Comparison of ENCODE assay signal across 16 cellular contexts in the genomic region with DNA sequence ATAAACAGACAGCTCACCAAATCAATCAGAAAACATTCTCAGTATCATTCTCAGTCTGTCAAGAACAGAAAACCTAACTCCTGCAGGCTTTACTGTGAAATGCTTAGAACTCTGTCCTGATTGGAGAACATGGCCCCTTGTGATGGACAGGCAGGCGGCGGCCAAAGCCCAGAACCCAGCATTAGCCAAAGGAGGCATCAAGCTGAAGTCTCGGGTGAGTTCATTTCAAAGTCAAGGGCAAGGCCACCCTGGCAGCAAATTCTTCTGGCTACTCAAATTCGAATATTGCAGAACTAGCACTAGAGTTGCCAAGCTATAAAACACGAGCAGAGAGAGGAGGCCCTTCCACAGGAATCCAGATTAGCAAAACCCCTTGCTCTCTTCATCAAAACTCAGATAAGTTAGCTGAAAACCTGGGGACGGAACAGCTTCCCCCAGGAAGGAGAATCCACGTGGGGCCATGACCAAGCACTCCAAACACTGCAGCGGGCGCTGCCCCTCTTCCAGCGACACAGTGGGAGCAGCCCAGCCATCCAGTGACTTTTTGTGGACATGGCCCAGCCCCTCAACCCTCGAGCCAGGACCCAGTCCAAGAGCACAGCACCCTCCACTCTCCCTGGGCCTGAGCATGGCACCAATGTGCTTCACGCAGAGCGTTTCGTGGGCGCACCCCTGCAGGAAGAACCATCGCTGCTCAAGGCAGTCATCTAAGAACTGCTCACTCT.
DNase-seq lines count a peak whose midpoint lies in the region; ATAC-seq and TF ChIP-seq lines count a peak whose summit lies in the region.
"Had no signal": no experiment of that assay in that cellular context is flagged by ENCODE, and none has a peak within 500 bp of the region (broad histone marks: within the 10 kb centered on the region; RNA-seq: fewer than 3 reads in every experiment).

No MANE protein-coding gene starts in this region.

- peak overlapping the region; percentile 79 for H3K27ac Mint-ChIP-seq in neural progenitor cell
- H3K27ac Mint-ChIP-seq: activated naive CD4-positive, alpha-beta T cell treated with anti-CD3 and anti-CD28 coated beads for 36 hours had no signal

- H3K9me3 Mint-ChIP-seq in neural progenitor cell, result no peaks in the 10 kb centered on the region
- H3K9me3 Mint-ChIP-seq: activated naive CD4-positive, alpha-beta T cell treated with anti-CD3 and anti-CD28 coated beads for 36 hours had no signal

- no peak for TF ChIP-seq POLR2A in esophagus squamous epithelium (IDR thresholded peaks at IDR 0.05)

- peaks cover 93% of the 10 kb centered on the region for H4K20me1 ChIP-seq in neural progenitor cell (ENCODE audit: low read depth)

- TF ChIP-seq CTCF in esophagus squamous epithelium (IDR thresholded peaks at IDR 0.05) (no peak), neural progenitor cell (IDR thresholded peaks at IDR 0.05) (no peak)

- H3K27ac ChIP-seq in esophagus squamous epithelium (peak overlapping the region; percentile 27 to 86 (median 62)), neural progenitor cell (no peak overlapping the region)

- H3K27me3 ChIP-seq in esophagus squamous epithelium, result no peaks in the 10 kb centered on the region
- no peaks in the 10 kb centered on the region for H3K27me3 ChIP-seq in neural progenitor cell

- H3K4me3 ChIP-seq in esophagus squamous epithelium (no peak overlapping the region), neural progenitor cell (no peak overlapping the region)

- no peak overlapping the region for H3K4me3 Mint-ChIP-seq in neural progenitor cell
- H3K4me3 Mint-ChIP-seq: activated naive CD4-positive, alpha-beta T cell treated with anti-CD3 and anti-CD28 coated beads for 36 hours had no signal

- 82 to 100% methylated on average over 2 to 5 of the region's 16 CpGs for WGBS in esophagus squamous epithelium, 2 donors

- peaks cover 5% of the 10 kb centered on the region for H3F3A ChIP-seq in neural progenitor cell (ENCODE audit: low read depth)

- H3K79me2 ChIP-seq in neural progenitor cell (ENCODE audit: low read depth), result peaks cover 75% of the 10 kb centered on the region

- intact Hi-C loops in cardiac septum (cut with DNase I) (no loop called here), Right ventricle myocardium inferior (cut with DNase I) (no loop called here), esophagus squamous epithelium (cut with DNase I) (no loop called here)

- peaks cover 64% of the 10 kb centered on the region for H3K4me1 Mint-ChIP-seq in neural progenitor cell

- ATAC-seq in Right ventricle myocardium inferior, result no peak
- ATAC-seq in HG02571 (IDR thresholded peaks at IDR 0.05; ENCODE audit: unreplicated experiment), result no peak
- ATAC-seq: HepG2, Panc1 had no signal

- no peaks in the 10 kb centered on the region for H3K27me3 Mint-ChIP-seq in neural progenitor cell (ENCODE audit: insufficient read depth, low read depth)

- no peak overlapping the region for H2AFZ ChIP-seq in neural progenitor cell (replicated peaks)

- no peak overlapping the region for H3K9ac ChIP-seq in neural progenitor cell

- peaks cover 3 to 98% (median 42%) of the 10 kb centered on the region in 3 donors for H3K4me1 ChIP-seq in esophagus squamous epithelium
- H3K4me1 ChIP-seq in neural progenitor cell, result peaks cover 34% of the 10 kb centered on the region

- H3K4me2 ChIP-seq in neural progenitor cell, result no peak overlapping the region

- H3K9me3 ChIP-seq in esophagus squamous epithelium (no peaks in the 10 kb centered on the region), neural progenitor cell (ENCODE audit: low read depth) (no peaks in the 10 kb centered on the region)

- DNase-seq in cardiac septum (ENCODE audit: low spot score), result peak; percentile 66
- no peak for DNase-seq in Right ventricle myocardium inferior (ENCODE audit: missing footprints)
- no peak for DNase-seq in esophagus squamous epithelium (lab: John Stamatoyannopoulos, UW)
- no peak for DNase-seq in neural progenitor cell (ENCODE audit: low spot score)
- no peak for DNase-seq in AG08395 (ENCODE audit: low spot score)
- no peak for DNase-seq in activated gamma-delta T cell (lab: John Stamatoyannopoulos, UW)
- no peak for DNase-seq in RKO (ENCODE audit: low spot score)
- DNase-seq: activated CD4-positive, alpha-beta T cell treated with anti-CD3 and anti-CD28 coated beads, Interleukin-2, amount 50 U/mL, for 4 hours; activated naive CD4-positive, alpha-beta T cell treated with anti-CD3 and anti-CD28 coated beads for 36 hours; mammary epithelial cell; NCI-H1436; NCI-H524 treated with DMSO at 0.1 percent for 48 hours; stimulated activated CD4-positive, alpha-beta T cell treated with anti-CD3 and anti-CD28 coated beads, Interleukin-15, amount 100 ng/mL, for 24 hours had no signal

- peaks cover 1% of the 10 kb centered on the region for H3K36me3 Mint-ChIP-seq in neural progenitor cell

- H3K36me3 ChIP-seq in esophagus squamous epithelium (no peaks in the 10 kb centered on the region), neural progenitor cell (no peaks in the 10 kb centered on the region)
